18 cellular contexts compared by ENCODE assay signal in the genomic region with DNA sequence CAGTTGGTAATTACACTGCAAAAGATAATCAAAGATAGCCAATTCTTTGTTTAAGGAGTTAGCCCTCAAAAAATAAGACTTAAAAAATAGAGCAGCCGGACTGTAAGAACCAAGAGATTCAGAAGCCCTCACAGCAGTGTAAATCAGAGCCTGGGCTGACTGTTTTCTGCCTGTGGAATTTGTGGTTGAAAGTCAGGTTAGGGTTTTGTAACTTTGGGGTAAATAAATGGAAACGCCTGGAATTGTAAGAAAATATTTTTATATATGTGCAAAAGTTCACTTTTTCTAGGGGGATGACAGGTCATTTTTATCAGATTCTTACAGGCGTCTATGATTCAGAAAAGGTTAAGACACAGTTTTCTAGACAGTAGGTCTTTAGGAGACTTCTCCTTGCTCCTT.
"Had no signal": no experiment of that assay in that cellular context is flagged by ENCODE, and none has a peak within 500 bp of the region (broad histone marks: within the 10 kb centered on the region; RNA-seq: fewer than 3 reads in every experiment).

No MANE protein-coding gene starts in this region.

- H3K9ac ChIP-seq: neural progenitor cell had no signal

- H3K4me3 Mint-ChIP-seq: activated B cell treated with CpG ODN at 0.5 μM for 24 hours; activated CD4-positive, alpha-beta T cell treated with anti-CD3 and anti-CD28 coated beads, Interleukin-2, amount 10 ng/mL, durations not matched to agents 24 days and 14 days; central memory CD8-positive, alpha-beta T cell; memory B cell; neural progenitor cell; stimulated activated naive CD8-positive, alpha-beta T cell treated with anti-CD3 and anti-CD28 coated beads, Interleukin-15, amount 100 ng/mL, for 72 hours; T-helper 17 cell had no signal

- H3K27me3 Mint-ChIP-seq: activated B cell treated with CpG ODN at 0.5 μM for 24 hours; activated CD4-positive, alpha-beta T cell treated with anti-CD3 and anti-CD28 coated beads, Interleukin-2, amount 10 ng/mL, durations not matched to agents 24 days and 14 days; central memory CD8-positive, alpha-beta T cell; memory B cell; stimulated activated naive CD8-positive, alpha-beta T cell treated with anti-CD3 and anti-CD28 coated beads, Interleukin-15, amount 100 ng/mL, for 72 hours; T-helper 17 cell had no signal

- H3K9me3 ChIP-seq: body of pancreas, left lung, pancreas, thoracic aorta had no signal

- H3K4me1 Mint-ChIP-seq: neural progenitor cell had no signal

- H3K27ac ChIP-seq: body of pancreas, left lung, neural progenitor cell, pancreas, thoracic aorta had no signal

- H3K9me3 Mint-ChIP-seq: activated B cell treated with CpG ODN at 0.5 μM for 24 hours; central memory CD8-positive, alpha-beta T cell; memory B cell; neural progenitor cell; stimulated activated naive CD8-positive, alpha-beta T cell treated with anti-CD3 and anti-CD28 coated beads, Interleukin-15, amount 100 ng/mL, for 72 hours had no signal

- H3K4me1 ChIP-seq: body of pancreas, neural progenitor cell, pancreas had no signal

- FAIRE-seq: islet of Langerhans, pancreas had no signal

- H3K27ac Mint-ChIP-seq: activated B cell treated with CpG ODN at 0.5 μM for 24 hours; activated CD4-positive, alpha-beta T cell treated with anti-CD3 and anti-CD28 coated beads, Interleukin-2, amount 10 ng/mL, durations not matched to agents 24 days and 14 days; memory B cell; neural progenitor cell; stimulated activated naive CD8-positive, alpha-beta T cell treated with anti-CD3 and anti-CD28 coated beads, Interleukin-15, amount 100 ng/mL, for 72 hours had no signal

- H3K36me3 ChIP-seq: left lung, neural progenitor cell, pancreas had no signal

- ATAC-seq: body of pancreas; left lung; pancreas; stimulated activated naive CD8-positive, alpha-beta T cell treated with anti-CD3 and anti-CD28 coated beads, Interleukin-15, amount 100 ng/mL, for 72 hours; T-helper 17 cell had no signal

- H3K4me2 ChIP-seq: neural progenitor cell had no signal

- DNase-seq: activated B cell treated with CpG ODN at 0.5 μM for 24 hours; activated CD4-positive, alpha-beta T cell treated with anti-CD3 and anti-CD28 coated beads, Interleukin-2, amount 10 ng/mL, durations not matched to agents 24 days and 14 days; activated naive CD4-positive, alpha-beta T cell treated with Interleukin-2 at 50 U/mL for 16 hours; body of pancreas; effector memory CD4-positive, alpha-beta T cell; erythroblast; foreskin fibroblast; left lung; pancreas; stimulated activated CD4-positive, alpha-beta T cell treated with anti-CD3 and anti-CD28 coated beads, Interleukin-15, amount 100 ng/mL, for 24 hours; stimulated activated CD4-positive, alpha-beta T cell treated with anti-CD3 and anti-CD28 coated beads, Interleukin-4, amount 100 ng/mL, for 24 hours; stimulated activated naive CD8-positive, alpha-beta T cell treated with anti-CD3 and anti-CD28 coated beads, Interleukin-15, amount 100 ng/mL, for 72 hours; T-helper 17 cell had no signal

- H2AFZ ChIP-seq: neural progenitor cell had no signal

- H3K27me3 ChIP-seq: body of pancreas, left lung, neural progenitor cell, pancreas had no signal

- H3K4me3 ChIP-seq: body of pancreas, left lung, neural progenitor cell, pancreas, thoracic aorta had no signal
